10 cellular contexts compared by ENCODE assay signal in genomic region chr4:142408003-142408441, GRCh38.
DNase-seq lines count a peak whose midpoint lies in the region; ATAC-seq and TF ChIP-seq lines count a peak whose summit lies in the region.
"Had no signal": no experiment of that assay in that cellular context is flagged by ENCODE, and none has a peak within 500 bp of the region (broad histone marks: within the 10 kb centered on the region; RNA-seq: fewer than 3 reads in every experiment).

No MANE protein-coding gene starts in this region.

- H3K79me1 ChIP-seq in mesendoderm (ENCODE audit: low read length): no peaks in the 10 kb centered on the region

- no peaks in the 10 kb centered on the region for H3K9me2 ChIP-seq in Loucy (replicated peaks; ENCODE audit: low read depth, low read length)

- dilution Hi-C loops in mammary epithelial cell (cut with HindIII; ENCODE audit: low sequenced_read_pairs): no loop called here

- H2AK5ac ChIP-seq in mesendoderm (ENCODE audit: low read length): no peak overlapping the region

- H3K27ac ChIP-seq in mammary epithelial cell (ENCODE audit: insufficient read depth, low read depth, low read length) (peak overlapping the region; percentile 100), mesendoderm (ENCODE audit: low read depth, low read length) (no peak overlapping the region)
- H3K27ac ChIP-seq: right atrium auricular region, SK-N-MC had no signal

- H4K20me1 ChIP-seq in Loucy (ENCODE audit: insufficient read depth, low read length, poor library complexity, severe bottlenecking) (no peaks in the 10 kb centered on the region), mammary epithelial cell (ENCODE audit: insufficient read depth, low read length) (no peaks in the 10 kb centered on the region)

- no peak for ATAC-seq in HG03520 (IDR thresholded peaks at IDR 0.05; ENCODE audit: unreplicated experiment)
- ATAC-seq in left colon: no peak
- ATAC-seq in HG03139 (IDR thresholded peaks at IDR 0.05; ENCODE audit: unreplicated experiment): no peak

- H3K56ac ChIP-seq in mesendoderm (ENCODE audit: low read length): no peak overlapping the region

- H3K9ac ChIP-seq in Loucy (ENCODE audit: low read depth, low read length, poor library complexity, severe bottlenecking) (no peak overlapping the region), mammary epithelial cell (ENCODE audit: insufficient read depth, low read length) (peak overlapping the region; percentile 59), mesendoderm (ENCODE audit: low read length) (no peak overlapping the region)

- H3K9me3 ChIP-seq in Loucy (ENCODE audit: insufficient read depth, low read depth, low read length) (no peaks in the 10 kb centered on the region), mammary epithelial cell (replicated peaks; ENCODE audit: insufficient read depth, low read length) (no peaks in the 10 kb centered on the region)
- H3K9me3 ChIP-seq: right atrium auricular region had no signal

- H3K4me3 ChIP-seq in Loucy (ENCODE audit: low read length, poor library complexity, severe bottlenecking) (no peak overlapping the region), mammary epithelial cell (replicated peaks in 1 of 3; ENCODE audit: insufficient read depth in 1 of 3, low read depth in 2 of 3, low read length in 3 of 3) (no peak overlapping the region), mesendoderm (ENCODE audit: low read length) (no peak overlapping the region)
- H3K4me3 ChIP-seq: right atrium auricular region, SK-N-MC had no signal

- H2BK5ac ChIP-seq in mesendoderm (ENCODE audit: low read length): no peak overlapping the region

- H2AFZ ChIP-seq in Loucy (ENCODE audit: low read length) (no peak overlapping the region), mammary epithelial cell (ENCODE audit: low read depth, low read length) (no peak overlapping the region)

- 9% methylated on average over 5 of the region's 5 CpGs for WGBS in mammary epithelial cell (ENCODE audit: low coverage, missing lambda C conversion rate)
- no CpG with 5 or more reads among the region's 5 CpGs for whole genome bisulfite sequencing in mesendoderm (ENCODE audit: extremely low coverage, insufficient coverage, low lambda C conversion rate)

- no peak overlapping the region for H4K5ac ChIP-seq in mesendoderm (ENCODE audit: low read length)

- TF ChIP-seq CTCF in Loucy (conservative IDR thresholded peaks at IDR 0.05; ENCODE audit: low read length) (no peak), mammary epithelial cell (conservative IDR thresholded peaks at IDR 0.05 in 1 of 2, IDR thresholded peaks at IDR 0.05 in 1 of 2; ENCODE audit: extremely low read depth in 1 of 2, insufficient read depth in 1 of 2, low read depth in 1 of 2, low read length in 2 of 2) (no peak)

- no peak overlapping the region for H2BK120ac ChIP-seq in mesendoderm (ENCODE audit: low read depth, low read length)

- H3K79me2 ChIP-seq in Loucy (ENCODE audit: insufficient read depth, low read length): peaks cover 15% of the 10 kb centered on the region
- H3K79me2 ChIP-seq in mammary epithelial cell (ENCODE audit: insufficient read depth, low read length): peaks cover 14% of the 10 kb centered on the region
- no peaks in the 10 kb centered on the region for H3K79me2 ChIP-seq in mesendoderm (ENCODE audit: control insufficient read depth, insufficient read depth, low read length)

- no peak overlapping the region for H3K4ac ChIP-seq in mesendoderm (ENCODE audit: low read depth, low read length)

- H3K27me3 ChIP-seq in Loucy (ENCODE audit: insufficient read depth, low read length, poor library complexity, severe bottlenecking) (no peaks in the 10 kb centered on the region), mammary epithelial cell (ENCODE audit: insufficient read depth, low read length) (no peaks in the 10 kb centered on the region), mesendoderm (ENCODE audit: insufficient read depth, low read length, poor library complexity) (no peaks in the 10 kb centered on the region)
- H3K27me3 ChIP-seq: right atrium auricular region had no signal

- H3K18ac ChIP-seq in mesendoderm (ENCODE audit: low read length): no peak overlapping the region

- H3K4me2 ChIP-seq in Loucy (ENCODE audit: low read depth, low read length, poor library complexity, severe bottlenecking): peak overlapping the region; percentile 92
- H3K4me2 ChIP-seq in mammary epithelial cell (ENCODE audit: insufficient read depth, low read depth, low read length): peak overlapping the region; percentile 97
- H3K4me2 ChIP-seq in mesendoderm (ENCODE audit: low read length): no peak overlapping the region

- intact Hi-C loops in mammary epithelial cell (cut with micrococcal nuclease): loop anchor here (1.0 to 10.0 kb wide), 2 partner anchors 8 to 203 kb away; no protein-coding TSS in a partner anchor
- intact Hi-C loops in left colon (cut with DNase I, micrococcal nuclease): no loop called here

- no peak overlapping the region for H3K23ac ChIP-seq in mesendoderm (ENCODE audit: low read length)

- CTCF ChIA-PET in mammary epithelial cell (lab: Charles Lee; ENCODE audit: low non-redundant PET): interaction anchor here (0.6 kb wide), 1 partner anchor 919 kb away, joined by 6 read pairs; no protein-coding TSS in a partner anchor

- H3K36me3 ChIP-seq in Loucy (ENCODE audit: insufficient read depth, low read length): no peaks in the 10 kb centered on the region
- H3K36me3 ChIP-seq in mammary epithelial cell (ENCODE audit: insufficient read depth, low read length): no peaks in the 10 kb centered on the region
- no peaks in the 10 kb centered on the region for H3K36me3 ChIP-seq in mesendoderm (ENCODE audit: control insufficient read depth, insufficient read depth, low read length)
- H3K36me3 ChIP-seq: right atrium auricular region had no signal

- BruUV-seq in mammary epithelial cell (replicated peaks; lab: Mats Ljungman, UMichigan): no TSS peak

- in situ Hi-C loops in mammary epithelial cell (cut with MboI; ENCODE audit: low sequenced_read_pairs in 2 of 2): loop anchor here in 1 of 2 donors (10.0 kb wide), 1 partner anchor 53 kb away; no protein-coding TSS in a partner anchor

- H2BK15ac ChIP-seq in mesendoderm (replicated peaks; ENCODE audit: low read depth): no peak overlapping the region

- DNase-seq in EL (peak; percentile 91), mammary epithelial cell (peak; percentile 96), mesendoderm (peak; percentile 68), NCI-H82 treated with DMSO at 0.1 percent for 48 hours (lab: John Stamatoyannopoulos, UW; ENCODE audit: unreplicated experiment) (no peak), left colon (no peak)

- H3K4me1 ChIP-seq in Loucy (ENCODE audit: insufficient read depth, low read length, poor library complexity, severe bottlenecking) (peaks cover 73% of the 10 kb centered on the region), mammary epithelial cell (ENCODE audit: insufficient read depth, low read length) (peaks cover 41% of the 10 kb centered on the region), mesendoderm (ENCODE audit: control insufficient read depth, low read depth, low read length) (peaks cover 7% of the 10 kb centered on the region)

- no peak overlapping the region for H4K8ac ChIP-seq in mesendoderm (ENCODE audit: low read depth, low read length)

- peaks cover 17% of the 10 kb centered on the region for H3F3A ChIP-seq in Loucy (ENCODE audit: low read depth)

Comparison
In these comparisons a context has a peak if more than half of its experiments do, and no peak if none do; other contexts are left out.
1. DNase-seq: peak in EL (single experiment), mammary epithelial cell (single experiment) and mesendoderm (single experiment); none in NCI-H82 treated with DMSO at 0.1 percent for 48 hours (single experiment) and left colon (0 of 2).